ENCODE assay signal across 15 cellular contexts in the genomic region with DNA sequence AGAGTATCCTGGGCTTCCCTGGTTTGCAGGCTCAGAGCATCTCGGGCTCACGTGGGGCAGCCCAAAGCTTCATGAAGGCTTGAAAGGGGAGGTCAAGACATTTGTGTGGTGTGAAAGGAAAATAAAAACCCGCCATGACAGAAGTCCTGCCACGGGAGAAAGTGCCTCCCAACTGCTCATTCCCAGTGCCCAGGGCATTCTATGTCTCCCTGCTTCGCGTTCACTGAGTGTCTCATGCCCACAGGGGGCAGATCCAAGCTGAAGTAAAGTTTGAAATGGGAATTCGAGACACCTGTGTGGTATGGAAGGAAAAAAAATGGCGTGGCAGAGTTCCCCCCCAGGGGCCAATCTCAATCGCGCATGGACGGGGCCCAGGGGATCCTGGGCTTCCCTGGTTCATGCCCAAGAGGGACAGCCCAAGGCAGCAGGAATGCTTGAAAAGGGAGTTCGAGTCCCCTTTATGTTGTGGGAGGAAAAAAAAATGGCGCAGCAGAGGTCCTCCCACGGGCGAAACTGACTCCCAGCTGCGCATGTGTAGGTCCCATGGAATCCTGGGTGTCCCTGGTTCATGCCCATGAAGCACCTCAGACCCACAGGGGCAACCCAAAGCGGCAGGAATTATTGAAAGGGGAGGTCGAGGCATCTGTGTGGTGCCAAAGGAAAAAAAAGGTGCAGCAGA.
"Had no signal": no experiment of that assay in that cellular context is flagged by ENCODE, and none has a peak within 500 bp of the region (broad histone marks: within the 10 kb centered on the region; RNA-seq: fewer than 3 reads in every experiment).

No MANE protein-coding gene starts in this region.

- H3K36me3 Mint-ChIP-seq: stimulated activated memory B cell treated with anti-CD40 and anti-IgM and Interleukin-4, amounts not matched to agents 10 μg/mL and 1 μg/mL and 100 μg/mL, for 72 hours; T-cell had no signal

- H3K4me3 Mint-ChIP-seq: activated CD4-positive, alpha-beta T cell treated with anti-CD3 and anti-CD28 coated beads for 36 hours; activated CD8-positive, alpha-beta T cell treated with anti-CD3 and anti-CD28 coated beads for 36 hours; activated naive CD4-positive, alpha-beta T cell treated with anti-CD3 and anti-CD28 coated beads for 36 hours; activated T-cell treated with anti-CD3 and anti-CD28 coated beads, Interleukin-2, amount 50 U/mL, for 72 hours; neural crest cell; stimulated activated memory B cell treated with anti-CD40 and anti-IgM and Interleukin-4, amounts not matched to agents 10 μg/mL and 1 μg/mL and 100 μg/mL, for 72 hours; T-cell had no signal

- DNase-seq: activated CD4-positive, alpha-beta T cell treated with anti-CD3 and anti-CD28 coated beads for 36 hours; activated CD8-positive, alpha-beta memory T cell treated with anti-CD3 and anti-CD28 coated beads, Interleukin-2, amount 50 U/mL, for 4 hours; activated CD8-positive, alpha-beta T cell treated with anti-CD3 and anti-CD28 coated beads for 36 hours; activated naive CD4-positive, alpha-beta T cell treated with anti-CD3 and anti-CD28 coated beads for 36 hours; activated T-cell treated with anti-CD3 and anti-CD28 coated beads, Interleukin-2, amount 50 U/mL, for 72 hours; colonic mucosa; effector CD4-positive, alpha-beta T cell; retina; T-cell; T1000 had no signal

- H3K4me3 ChIP-seq: colonic mucosa, gastrocnemius medialis, smooth muscle cell had no signal

- H3K4me1 Mint-ChIP-seq: activated CD4-positive, alpha-beta T cell treated with anti-CD3 and anti-CD28 coated beads for 36 hours; neural crest cell; stimulated activated memory B cell treated with anti-CD40 and anti-IgM and Interleukin-4, amounts not matched to agents 10 μg/mL and 1 μg/mL and 100 μg/mL, for 72 hours; T-cell had no signal

- H3K4me1 ChIP-seq: colonic mucosa, gastrocnemius medialis, parathyroid adenoma had no signal

- H3K27me3 ChIP-seq: colonic mucosa, gastrocnemius medialis had no signal

- H3K27ac ChIP-seq: colonic mucosa, gastrocnemius medialis, parathyroid adenoma had no signal

- H3K36me3 ChIP-seq: colonic mucosa, gastrocnemius medialis had no signal

- H3K27ac Mint-ChIP-seq: activated CD4-positive, alpha-beta T cell treated with anti-CD3 and anti-CD28 coated beads for 36 hours; activated CD8-positive, alpha-beta T cell treated with anti-CD3 and anti-CD28 coated beads for 36 hours; activated naive CD4-positive, alpha-beta T cell treated with anti-CD3 and anti-CD28 coated beads for 36 hours; activated T-cell treated with anti-CD3 and anti-CD28 coated beads, Interleukin-2, amount 50 U/mL, for 72 hours; stimulated activated memory B cell treated with anti-CD40 and anti-IgM and Interleukin-4, amounts not matched to agents 10 μg/mL and 1 μg/mL and 100 μg/mL, for 72 hours; T-cell had no signal

- H3K9ac ChIP-seq: parathyroid adenoma had no signal

- H3K9me3 ChIP-seq: colonic mucosa, gastrocnemius medialis had no signal

- ATAC-seq: activated CD4-positive, alpha-beta T cell treated with anti-CD3 and anti-CD28 coated beads for 36 hours; activated CD8-positive, alpha-beta T cell treated with anti-CD3 and anti-CD28 coated beads for 36 hours; activated T-cell treated with anti-CD3 and anti-CD28 coated beads, Interleukin-2, amount 50 U/mL, for 72 hours; gastrocnemius medialis; stimulated activated memory B cell treated with anti-CD40 and anti-IgM and Interleukin-4, amounts not matched to agents 10 μg/mL and 1 μg/mL and 100 μg/mL, for 72 hours; T-cell had no signal

- H3K27me3 Mint-ChIP-seq: activated CD4-positive, alpha-beta T cell treated with anti-CD3 and anti-CD28 coated beads for 36 hours; activated CD8-positive, alpha-beta T cell treated with anti-CD3 and anti-CD28 coated beads for 36 hours; T-cell had no signal
